ENCODE assay signal across 21 cellular contexts in genomic region chr9:76891874-76892273, GRCh38. TPM values are rescaled to one million over a fixed set of nuclear protein-coding genes. Genes with fewer than 3 reads are reported as not detected.
DNase-seq lines count a peak whose midpoint lies in the region; ATAC-seq and TF ChIP-seq lines count a peak whose summit lies in the region.
"Had no signal": no experiment of that assay in that cellular context is flagged by ENCODE, and none has a peak within 500 bp of the region (broad histone marks: within the 10 kb centered on the region; RNA-seq: fewer than 3 reads in every experiment).

No MANE protein-coding gene starts in this region.

- peak overlapping the region; percentile 99 for H3K27ac ChIP-seq in caudate nucleus (ENCODE audit: low read depth, low read length)
- peak overlapping the region; percentile 85 to 88 for H3K27ac ChIP-seq in thoracic aorta
- H3K27ac ChIP-seq: 22Rv1, upper lobe of left lung had no signal

- ATAC-seq in HG03520 (IDR thresholded peaks at IDR 0.05; ENCODE audit: unreplicated experiment) (peak; percentile 44), thoracic aorta (ENCODE audit: insufficient number of reproducible peaks, low FRiP score, low read depth) (no peak)
- ATAC-seq: left lobe of liver; naive thymus-derived CD4-positive, alpha-beta T cell; stimulated activated naive CD8-positive, alpha-beta T cell treated with anti-CD3 and anti-CD28 coated beads, Interleukin-15, Interleukin-2, amounts not matched to agents 100 U/mL and 50 U/mL, for 24 hours had no signal

- no peak overlapping the region for H3K4me3 ChIP-seq in thoracic aorta
- H3K4me3 ChIP-seq: smooth muscle cell, upper lobe of left lung had no signal

- H3K36me3 ChIP-seq in thoracic aorta, result peaks cover 4% of the 10 kb centered on the region
- H3K36me3 ChIP-seq: upper lobe of left lung had no signal

- peaks cover 36 to 68% of the 10 kb centered on the region in 2 donors for H3K4me1 ChIP-seq in thoracic aorta (ENCODE audit: control insufficient read depth in 1 of 2, low read depth in 2 of 2)
- H3K4me1 ChIP-seq: upper lobe of left lung had no signal

- no peaks in the 10 kb centered on the region for H3K27me3 ChIP-seq in thoracic aorta (replicated peaks; ENCODE audit: insufficient read depth)
- H3K27me3 ChIP-seq: upper lobe of left lung had no signal

- no peaks in the 10 kb centered on the region for H3K9me3 ChIP-seq in thoracic aorta
- H3K9me3 ChIP-seq: upper lobe of left lung had no signal

- peak; percentile 12 for DNase-seq in DMS53 (lab: John Stamatoyannopoulos, UW)
- no peak for DNase-seq in DMS53 treated with DMSO at 0.1 percent for 48 hours (lab: John Stamatoyannopoulos, UW; ENCODE audit: unreplicated experiment)
- no peak for DNase-seq in caudate nucleus (lab: John Stamatoyannopoulos, UW)
- DNase-seq in thoracic aorta (ENCODE audit: low spot score), result no peak
- DNase-seq in cerebellar nuclear complex (lab: John Stamatoyannopoulos, UW), result no peak
- DNase-seq in NCI-H1092 (lab: John Stamatoyannopoulos, UW), result no peak
- no peak for DNase-seq in activated naive CD4-positive, alpha-beta T cell treated with Interleukin-2 at 50 U/mL for 16 hours
- DNase-seq: activated CD4-positive, alpha-beta T cell treated with anti-CD3 and anti-CD28 coated beads, Interleukin-2, amount 10 ng/mL, durations not matched to agents 24 days and 14 days; CD4-positive, alpha-beta T cell; GDM1; mesendoderm; MM.1S; naive thymus-derived CD4-positive, alpha-beta T cell; NCI-H1694; occipital lobe; stimulated activated naive CD8-positive, alpha-beta T cell treated with anti-CD3 and anti-CD28 coated beads, Interleukin-15, Interleukin-2, amounts not matched to agents 100 U/mL and 50 U/mL, for 24 hours; upper lobe of left lung had no signal

- no peak for TF ChIP-seq CTCF in thoracic aorta (IDR thresholded peaks at IDR 0.05)

RNA-seq across cellular contexts. Expression of gene PRUNE2, which starts 14.0 kb away (rescaled TPM):
- 100 to 1,000 TPM; 360 to 420 TPM for total RNA-seq in thoracic aorta
- total RNA-seq: CD4-positive, alpha-beta T cell had no signal
